ENCODE assay signal across 2 cellular contexts in genomic region chr2:37379881-37380296, GRCh38.
TF ChIP-seq lines count a peak whose summit lies in the region.

No MANE protein-coding gene starts in this region.

TF ChIP-seq in IMR-90, 13 proteins besides CTCF, POLR2A, EP300 and RAD21:
- TF ChIP-seq CHD1 (IDR thresholded peaks at IDR 0.05; ENCODE audit: low read depth, low read length) (no peak), SMC3 (IDR thresholded peaks at IDR 0.05; ENCODE audit: low read depth, low read length) (no peak), MAFK (IDR thresholded peaks at IDR 0.05; ENCODE audit: low read depth, low read length) (no peak), MAZ (IDR thresholded peaks at IDR 0.05; ENCODE audit: borderline replicate concordance, low read depth, low read length) (no peak), BHLHE40 (IDR thresholded peaks at IDR 0.05; ENCODE audit: low read depth, low read length) (no peak), ELK1 (IDR thresholded peaks at IDR 0.05; ENCODE audit: borderline replicate concordance, low read depth, low read length) (no peak), USF2 (IDR thresholded peaks at IDR 0.05; ENCODE audit: low read depth, low read length) (no peak), CEBPB (IDR thresholded peaks at IDR 0.05; ENCODE audit: low read depth, low read length) (no peak)

TF ChIP-seq in WTC11, 78 proteins besides CTCF, POLR2A, EP300 and RAD21:
- TF ChIP-seq STAT6 (CRISPR knock-in tag; conservative IDR thresholded peaks at IDR 0.05; ENCODE audit: low read depth) (no peak), PRDM15 (CRISPR knock-in tag; IDR thresholded peaks at IDR 0.05) (no peak)
